In genomic region chr1:177185209-177185608, GRCh38 we compare ENCODE assay signal across 12 cellular contexts. TPM values are rescaled to one million over a fixed set of nuclear protein-coding genes. Genes with fewer than 3 reads are reported as not detected.
DNase-seq lines count a peak whose midpoint lies in the region; ATAC-seq and TF ChIP-seq lines count a peak whose summit lies in the region.
"Had no signal": no experiment of that assay in that cellular context is flagged by ENCODE, and none has a peak within 500 bp of the region (broad histone marks: within the 10 kb centered on the region; RNA-seq: fewer than 3 reads in every experiment).

No MANE protein-coding gene starts in this region.

- no peaks in the 10 kb centered on the region for H3K36me3 Mint-ChIP-seq in glutamatergic neuron (ENCODE audit: unreplicated experiment)
- H3K36me3 Mint-ChIP-seq: IgD-negative memory B cell had no signal

- no peaks in the 10 kb centered on the region for H3K4me1 Mint-ChIP-seq in glutamatergic neuron (ENCODE audit: low read depth, unreplicated experiment)

- CTCF ChIA-PET in A673 (lab: Charles Lee), result no interaction called here

- ATAC-seq in HG02981 (IDR thresholded peaks at IDR 0.05; ENCODE audit: unreplicated experiment) (no peak), GM18519 (IDR thresholded peaks at IDR 0.05; ENCODE audit: low FRiP score, unreplicated experiment) (no peak)

- no peaks in the 10 kb centered on the region for H3K36me3 ChIP-seq in A673 (ENCODE audit: insufficient read depth, low read length, poor library complexity, severe bottlenecking)

- DNase-seq in A673 (ENCODE audit: low spot score) (peak; percentile 35), glutamatergic neuron (no peak), MV-4-11 (lab: John Stamatoyannopoulos, UW) (no peak), germinal center (ENCODE audit: low spot score) (no peak)
- DNase-seq: activated CD4-positive, alpha-beta T cell treated with anti-CD3 and anti-CD28 coated beads, Interleukin-2, amount 50 U/mL, for 48 hours; amygdala; CD4-positive, alpha-beta T cell had no signal

- H3K9me3 ChIP-seq in A673 (ENCODE audit: low read depth, low read length, poor library complexity, severe bottlenecking), result peaks cover 4% of the 10 kb centered on the region

- TF ChIP-seq CTCF in A673 (conservative IDR thresholded peaks at IDR 0.05; ENCODE audit: low read depth, low read length) (peak; percentile 52), GM12872 (IDR thresholded peaks at IDR 0.05; ENCODE audit: insufficient read depth, low read depth, low read length) (peak; percentile 40; the same call in 2 of the 3 replicates), VCaP (conservative IDR thresholded peaks at IDR 0.05) (peak; percentile 43; the same call in 1 of the 2 replicates), glutamatergic neuron (IDR thresholded peaks at IDR 0.05; ENCODE audit: partially characterized antibody, unreplicated experiment) (peak; percentile 79)

- no peak overlapping the region for H3K4me3 Mint-ChIP-seq in glutamatergic neuron (ENCODE audit: unreplicated experiment)
- H3K4me3 Mint-ChIP-seq: CD4-positive, alpha-beta T cell; IgD-negative memory B cell had no signal

- H3K27me3 Mint-ChIP-seq in glutamatergic neuron (ENCODE audit: unreplicated experiment), result peaks cover 7% of the 10 kb centered on the region

- H3K9me3 Mint-ChIP-seq in glutamatergic neuron (ENCODE audit: unreplicated experiment), result no peaks in the 10 kb centered on the region
- H3K9me3 Mint-ChIP-seq: IgD-negative memory B cell had no signal

- no peak overlapping the region for H3K4me3 ChIP-seq in A673 (ENCODE audit: low read depth, low read length, poor library complexity, severe bottlenecking)

- no peak overlapping the region for H3K27ac Mint-ChIP-seq in glutamatergic neuron (ENCODE audit: unreplicated experiment)
- H3K27ac Mint-ChIP-seq: CD4-positive, alpha-beta T cell; IgD-negative memory B cell had no signal

- H3K4me1 ChIP-seq in A673 (ENCODE audit: insufficient read depth, low read length, poor library complexity, severe bottlenecking), result peaks cover 9% of the 10 kb centered on the region

- no TSS peak for BruUV-seq in A673 (replicated peaks; lab: Mats Ljungman, UMichigan)

- H3K27me3 ChIP-seq in A673 (replicated peaks; ENCODE audit: insufficient read depth, low read depth, low read length, poor library complexity), result no peaks in the 10 kb centered on the region

- POLR2A ChIA-PET in A673 (lab: Charles Lee; ENCODE audit: low non-redundant PET), result no interaction called here

- intact Hi-C loops in A673 (cut with micrococcal nuclease; ENCODE audit: unreplicated experiment), result no loop called here

- H3K27ac ChIP-seq in A673 (ENCODE audit: low read depth, low read length, poor library complexity, severe bottlenecking), result no peak overlapping the region
- H3K27ac ChIP-seq in VCaP, result no peak overlapping the region

RNA-seq across cellular contexts. Expression of gene BRINP2, which starts 14.5 kb away (rescaled TPM):
- total RNA-seq in A673 (2021) (0.67 and 0.68 TPM in 2 replicates), glutamatergic neuron (ENCODE audit: unreplicated experiment) (1.7 TPM)
- total RNA-seq: CD4-positive, alpha-beta T cell had no signal

RNA-seq across cellular contexts. Expression of gene ASTN1, which starts 20.7 kb away (rescaled TPM):
- total RNA-seq in A673 (2021), result 0.41 and 0.46 TPM in 2 replicates
- 7.7 TPM for total RNA-seq in glutamatergic neuron (ENCODE audit: unreplicated experiment)
- total RNA-seq: CD4-positive, alpha-beta T cell had no signal
